ENCODE assay signal across 8 cellular contexts in the genomic region with DNA sequence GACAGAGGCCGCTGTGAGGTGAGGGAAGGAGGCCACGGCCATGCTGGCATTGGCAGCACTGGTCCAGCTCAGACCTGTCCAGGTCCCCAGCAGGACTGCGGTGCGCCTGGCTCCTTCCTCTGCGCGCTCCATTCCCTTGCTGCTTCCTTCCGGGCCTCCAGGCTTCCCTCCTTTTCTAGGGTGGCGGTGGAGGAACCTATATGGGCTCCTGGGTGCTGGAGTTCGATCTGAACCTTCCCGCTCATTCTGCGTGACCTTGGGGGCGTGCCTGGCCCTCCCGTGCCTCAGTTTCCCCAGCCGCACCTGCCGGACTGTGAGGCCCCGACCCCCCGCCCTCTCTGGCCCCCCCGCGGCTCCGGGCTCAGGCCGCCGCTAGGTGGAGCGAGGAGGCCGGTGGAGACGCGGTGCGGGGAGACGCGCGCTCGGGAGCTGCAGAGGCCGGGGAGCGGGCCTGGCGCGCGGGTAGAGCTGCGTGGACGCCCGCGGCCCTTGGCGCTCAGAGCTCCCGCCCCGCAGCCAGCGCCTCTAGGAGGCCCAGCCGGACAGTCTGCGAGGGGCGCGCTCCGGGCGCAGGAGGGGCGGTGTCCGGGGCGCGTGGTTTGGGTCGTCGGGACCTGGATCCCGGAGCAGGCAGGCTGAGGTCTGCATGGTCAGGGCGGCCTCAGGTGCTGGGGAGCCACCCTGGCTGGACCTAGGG. TPM values are rescaled to one million over a fixed set of nuclear protein-coding genes. Genes with fewer than 3 reads are reported as not detected.
DNase-seq lines count a peak whose midpoint lies in the region; ATAC-seq and TF ChIP-seq lines count a peak whose summit lies in the region.

No MANE protein-coding gene starts in this region.

- in situ Hi-C loops in Panc1 (cut with HindIII; ENCODE audit: low pct_unique_long_range_greater_than_20kb, low sequenced_read_pairs), result no loop called here
- in situ Hi-C loops in T47D (cut with HindIII; ENCODE audit: low pct_unique_long_range_greater_than_20kb, low sequenced_read_pairs), result no loop called here

- H3K27me3 ChIP-seq in Panc1 (ENCODE audit: control insufficient read depth, insufficient read depth, low read length), result no peaks in the 10 kb centered on the region

- no peaks in the 10 kb centered on the region for H3K9me3 ChIP-seq in Panc1 (ENCODE audit: control insufficient read depth, insufficient read depth, low read depth, low read length)

- DNase-seq in 8988T, result peak; percentile 91
- no peak for DNase-seq in Panc1 (ENCODE audit: low read depth, low spot score)
- DNase-seq in T47D (ENCODE audit: low read depth in 1 of 2, low spot score in 1 of 2), result peak; percentile 73 to 83
- peak; percentile 52 for DNase-seq in iris pigment epithelial cell (ENCODE audit: low read depth)
- peak; percentile 22 to 39 for DNase-seq in stimulated activated CD4-positive, alpha-beta T cell treated with anti-CD3 and anti-CD28 coated beads, Interleukin-2, amount 100 ng/mL, for 48 hours

- intact Hi-C loops in Panc1 (cut with micrococcal nuclease; ENCODE audit: unreplicated experiment), result no loop called here

- no peaks in the 10 kb centered on the region for H3K36me3 ChIP-seq in Panc1 (ENCODE audit: control insufficient read depth, insufficient read depth, low read length)

- ATAC-seq in Panc1 (peak; percentile 81), HG03457 (IDR thresholded peaks at IDR 0.05; ENCODE audit: unreplicated experiment) (no peak), HG03521 (IDR thresholded peaks at IDR 0.05; ENCODE audit: unreplicated experiment) (no peak)

- peaks cover 30% of the 10 kb centered on the region for H3K4me1 ChIP-seq in Panc1 (ENCODE audit: control insufficient read depth, insufficient read depth, low read length)

- POLR2A ChIA-PET in Panc1 (lab: Charles Lee), result interaction anchor here (0.7 to 0.8 kb wide), 2 partner anchors 46 to 356 kb away, joined by 3 read pairs; no protein-coding TSS in a partner anchor

- CTCF ChIA-PET in Panc1 (lab: Charles Lee), result interaction anchor here (0.6 to 1.9 kb wide), 2 partner anchors 56 to 57 kb away, joined by 3 to 7 read pairs; no protein-coding TSS in a partner anchor

- peak; percentile 67 for TF ChIP-seq CTCF in GM12874 (IDR thresholded peaks at IDR 0.05; ENCODE audit: insufficient read depth, low read depth, low read length)
- TF ChIP-seq CTCF in Panc1 (IDR thresholded peaks at IDR 0.05), result peak; percentile 91

- peak overlapping the region; percentile 23 to 36 for H3K4me3 ChIP-seq in Panc1 (ENCODE audit: low read depth in 2 of 2, low read length in 2 of 2)

- no TSS peak for BruUV-seq in Panc1 (replicated peaks; lab: Mats Ljungman, UMichigan)

- no peak overlapping the region for H3K27ac ChIP-seq in Panc1 (ENCODE audit: low read length)

RNA-seq across cellular contexts. Expression of a gene that starts 29.9 kb away (rescaled TPM):
- total RNA-seq in Panc1 (2021; ENCODE audit: unreplicated experiment), result 7.8 TPM
- 5.9 TPM for polyA plus RNA-seq in Panc1 (2012; ENCODE audit: insufficient read length)

RNA-seq across cellular contexts. Expression of a gene that starts 40.3 kb away (rescaled TPM):
- 133 TPM for total RNA-seq in Panc1 (2021; ENCODE audit: unreplicated experiment)
- polyA plus RNA-seq in Panc1 (2012; ENCODE audit: insufficient read length), result 204 TPM

RNA-seq across cellular contexts. Expression of a gene that starts 46.5 kb away (rescaled TPM):
- total RNA-seq in Panc1 (2021; ENCODE audit: unreplicated experiment), result 66.6 TPM
- 101 TPM for polyA plus RNA-seq in Panc1 (2012; ENCODE audit: insufficient read length)
